Comparison of ENCODE assay signal across 10 cellular contexts in genomic region chr13:50357586-50358118, GRCh38.
DNase-seq lines count a peak whose midpoint lies in the region; ATAC-seq and TF ChIP-seq lines count a peak whose summit lies in the region.
"Had no signal": no experiment of that assay in that cellular context is flagged by ENCODE, and none has a peak within 500 bp of the region (broad histone marks: within the 10 kb centered on the region; RNA-seq: fewer than 3 reads in every experiment).

No MANE protein-coding gene starts in this region.

- no peaks in the 10 kb centered on the region for H3K9me3 Mint-ChIP-seq in MCF 10A (ENCODE audit: unreplicated experiment)

- CTCF ChIA-PET in MCF 10A (lab: Yijun Ruan, JAX) = interaction anchor here (0.6 to 1.2 kb wide), 3 partner anchors 8 to 160 kb away, joined by 3 to 4 read pairs (median 3); no protein-coding TSS in a partner anchor

- no peak for DNase-seq in Right ventricle myocardium inferior (ENCODE audit: missing footprints)
- DNase-seq in cardiac septum (ENCODE audit: low spot score) = no peak
- peak; percentile 61 for DNase-seq in MCF 10A (ENCODE audit: unreplicated experiment)
- DNase-seq in aorta = no peak
- no peak for DNase-seq in activated CD4-positive, alpha-beta T cell treated with anti-CD3 and anti-CD28 coated beads, Interleukin-2, amount 50 U/mL, for 48 hours
- DNase-seq: CD4-positive, CD25-positive, alpha-beta regulatory T cell; posterior cingulate gyrus had no signal

- no peaks in the 10 kb centered on the region for H3K27me3 Mint-ChIP-seq in MCF 10A (ENCODE audit: insufficient read depth, unreplicated experiment)

- H3K27ac Mint-ChIP-seq in MCF 10A (ENCODE audit: low read depth, unreplicated experiment) = peak overlapping the region; percentile 50

- intact Hi-C loops in Right ventricle myocardium inferior (cut with DNase I) = loop anchor here (10.0 kb wide), 1 partner anchor 383 kb away; no protein-coding TSS in a partner anchor
- intact Hi-C loops in cardiac septum (cut with DNase I) = no loop called here
- intact Hi-C loops in MCF 10A (cut with micrococcal nuclease) = no loop called here
- intact Hi-C loops in aorta (cut with DNase I) = loop anchor here in 1 of 2 donors (10.0 kb wide), 1 partner anchor 273 kb away; no protein-coding TSS in a partner anchor

- H3K9ac ChIP-seq in liver (ENCODE audit: low read depth in 1 of 2, low read length in 2 of 2) = peak overlapping the region in 1 of 2 donors; percentile 20

- H3K9me3 ChIP-seq in liver (ENCODE audit: control insufficient read depth in 4 of 4, low read length in 3 of 4) (no peaks in the 10 kb centered on the region), aorta (ENCODE audit: control insufficient read depth, low read length) (no peaks in the 10 kb centered on the region)

- H3K27me3 ChIP-seq in liver (ENCODE audit: control insufficient read depth in 4 of 4, insufficient read depth in 4 of 4, low read length in 3 of 4) (no peaks in the 10 kb centered on the region), aorta (ENCODE audit: control insufficient read depth in 1 of 2, insufficient read depth in 2 of 2, low read length in 1 of 2) (no peaks in the 10 kb centered on the region)

- peaks cover 19% of the 10 kb centered on the region for H3K4me1 Mint-ChIP-seq in MCF 10A (ENCODE audit: insufficient read depth, unreplicated experiment)

- peak in 1 of 2 donors; percentile 34 for TF ChIP-seq RAD21 in liver (IDR thresholded peaks at IDR 0.05)

- H3K4me3 ChIP-seq in liver (ENCODE audit: low read depth in 1 of 3, low read length in 3 of 3) = no peak overlapping the region
- H3K4me3 ChIP-seq in aorta (ENCODE audit: low read length in 2 of 2) = no peak overlapping the region

- TF ChIP-seq CTCF in MCF 10A (IDR thresholded peaks at IDR 0.05; ENCODE audit: unreplicated experiment) (no peak), liver (IDR thresholded peaks at IDR 0.05; ENCODE audit: low read depth, low read length, missing input control) (no peak)

- H3K36me3 ChIP-seq in liver (ENCODE audit: control insufficient read depth in 4 of 4, insufficient read depth in 3 of 4, low read depth in 1 of 4, low read length in 3 of 4) = no peaks in the 10 kb centered on the region
- no peaks in the 10 kb centered on the region for H3K36me3 ChIP-seq in aorta (ENCODE audit: control insufficient read depth in 1 of 2, insufficient read depth in 2 of 2, low read length in 1 of 2)

- WGBS in liver = 42% methylated on average over 9 of the region's 9 CpGs
- WGBS in aorta, 2 donors = 6 to 8% methylated on average over 9 of the region's 9 CpGs

- H3K27ac ChIP-seq in liver (ENCODE audit: low read depth in 1 of 2, low read length in 2 of 2) (peak overlapping the region; percentile 81 to 83), aorta (ENCODE audit: low read depth in 1 of 2, low read length in 2 of 2) (peak overlapping the region; percentile 56 to 71)

- POLR2A ChIA-PET in MCF 10A (lab: Yijun Ruan, JAX) = interaction anchor here (0.6 to 1.7 kb wide), 7 partner anchors 8 to 85 kb away, joined by 3 to 5 read pairs (median 4); no protein-coding TSS in a partner anchor

- H3K4me1 ChIP-seq in liver (ENCODE audit: control insufficient read depth in 4 of 4, insufficient read depth in 4 of 4, low read length in 3 of 4) (peaks cover 7 to 53% (median 19%) of the 10 kb centered on the region in 4 donors), aorta (ENCODE audit: control insufficient read depth in 1 of 2, insufficient read depth in 2 of 2, low read length in 2 of 2) (peaks cover 0 to 9% of the 10 kb centered on the region in 2 donors)

- peak; percentile 71 for ATAC-seq in Right ventricle myocardium inferior
- ATAC-seq in aorta (ENCODE audit: low FRiP score) = peak; percentile 79
- no peak for ATAC-seq in GM21529 (IDR thresholded peaks at IDR 0.05; ENCODE audit: unreplicated experiment)
- ATAC-seq in GM21423 (IDR thresholded peaks at IDR 0.05; ENCODE audit: unreplicated experiment) = no peak

- no TSS peak for BruUV-seq in MCF 10A (replicated peaks; lab: Mats Ljungman, UMichigan)

- H3K36me3 Mint-ChIP-seq in MCF 10A (ENCODE audit: insufficient read depth, unreplicated experiment) = no peaks in the 10 kb centered on the region
- H3K36me3 Mint-ChIP-seq: CD4-positive, CD25-positive, alpha-beta regulatory T cell had no signal

- H3K4me3 Mint-ChIP-seq in MCF 10A (ENCODE audit: unreplicated experiment) = no peak overlapping the region

TF ChIP-seq in liver, 16 proteins besides CTCF, POLR2A, EP300 and RAD21:
- no peak for TF ChIP-seq MAX (IDR thresholded peaks at IDR 0.05)
- no peak for TF ChIP-seq TAF1 (conservative IDR thresholded peaks at IDR 0.05)
- TF ChIP-seq JUND (IDR thresholded peaks at IDR 0.05) = peak; percentile 53 to 80
- TF ChIP-seq HNF4A (conservative IDR thresholded peaks at IDR 0.05) = no peak
- peak in 1 of 2 donors; percentile 13 for TF ChIP-seq RXRA (IDR thresholded peaks at IDR 0.05)
- no peak for TF ChIP-seq GABPA (IDR thresholded peaks at IDR 0.05 in 1 of 2, conservative IDR thresholded peaks at IDR 0.05 in 1 of 2)
- TF ChIP-seq FOXA2 (IDR thresholded peaks at IDR 0.05) = peak; percentile 24
- no peak for TF ChIP-seq NR2F2 (IDR thresholded peaks at IDR 0.05)
- peak; percentile 36 for TF ChIP-seq SP1 (IDR thresholded peaks at IDR 0.05)
- peak; percentile 43 for TF ChIP-seq YY1 (IDR thresholded peaks at IDR 0.05)

Comparison
In these comparisons a context has a peak if more than half of its experiments do, and no peak if none do; other contexts are left out.
1. ATAC-seq: peak in Right ventricle myocardium inferior (single experiment) and aorta (single experiment); none in GM21529 (single experiment) and GM21423 (single experiment).